ENCODE assay signal across 8 cellular contexts in the genomic region with DNA sequence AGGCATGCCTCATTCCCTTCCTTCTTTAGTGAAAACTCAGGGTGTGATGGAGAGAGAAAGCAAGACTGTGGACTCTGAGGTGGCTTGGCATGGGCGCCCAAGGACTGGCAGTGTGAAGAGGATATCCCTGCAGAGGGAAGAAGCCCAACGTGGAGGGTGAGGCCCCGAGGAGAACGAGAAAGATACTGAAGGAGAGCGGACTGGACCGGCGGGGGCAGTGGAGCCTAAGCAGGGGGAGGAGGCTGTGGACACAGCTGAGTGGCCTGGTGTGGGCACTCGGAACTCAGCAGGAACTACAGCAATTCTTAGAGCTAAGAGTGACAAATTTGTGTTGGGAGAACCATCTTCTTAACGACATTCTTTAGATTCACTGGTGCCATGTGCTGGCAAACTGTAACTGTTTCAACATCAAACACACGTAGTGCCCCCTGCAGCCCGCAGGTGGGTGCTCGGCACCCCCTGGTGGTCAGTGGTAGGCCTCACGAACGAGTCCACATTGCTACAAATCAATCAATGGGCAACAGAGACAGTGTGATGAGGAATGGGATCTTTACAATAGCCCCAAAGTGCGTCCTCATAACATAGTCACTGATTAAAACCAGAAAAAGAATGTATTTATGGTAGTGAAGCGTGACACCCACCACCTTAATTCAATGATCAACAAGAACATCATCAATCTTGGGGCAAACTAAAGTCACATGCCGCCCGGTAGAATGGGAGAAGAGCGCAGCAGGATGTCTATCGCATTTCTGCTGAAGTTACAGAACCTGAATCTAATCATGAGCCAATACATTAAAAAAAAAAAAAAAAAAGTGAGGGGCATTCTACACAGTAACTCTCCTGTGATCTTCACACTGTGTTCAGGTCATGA. TPM values are rescaled to one million over a fixed set of nuclear protein-coding genes. Genes with fewer than 3 reads are reported as not detected.
A peak's percentile ranks its signal among the peaks of the same experiment; 100 is the strongest.
DNase-seq lines count a peak whose midpoint lies in the region; ATAC-seq and TF ChIP-seq lines count a peak whose summit lies in the region.

No MANE protein-coding gene starts in this region.

- no peak overlapping the region for H3K9ac ChIP-seq in Loucy (ENCODE audit: low read depth, low read length, poor library complexity, severe bottlenecking)

- no peak for ATAC-seq in HG03175 (IDR thresholded peaks at IDR 0.05; ENCODE audit: unreplicated experiment)

- H3K4me3 Mint-ChIP-seq in activated T-cell treated with anti-CD3 and anti-CD28 coated beads, Interleukin-2, amount 50 U/mL, for 24 hours, result no peak overlapping the region

- H3K27me3 ChIP-seq in cardiac muscle cell, result peaks cover 3% of the 10 kb centered on the region
- H3K27me3 ChIP-seq in Loucy (ENCODE audit: insufficient read depth, low read length, poor library complexity, severe bottlenecking), result no peaks in the 10 kb centered on the region
- no peaks in the 10 kb centered on the region for H3K27me3 ChIP-seq in hepatocyte

- H3K9me2 ChIP-seq in Loucy (replicated peaks; ENCODE audit: low read depth, low read length), result no peaks in the 10 kb centered on the region
- H3K9me2 ChIP-seq in hepatocyte (replicated peaks; ENCODE audit: insufficient read depth), result no peaks in the 10 kb centered on the region

- no peak overlapping the region for H3K27ac ChIP-seq in cardiac muscle cell
- no peak overlapping the region for H3K27ac ChIP-seq in hepatocyte

- 62% methylated on average over 19 of the region's 20 CpGs for WGBS in hepatocyte (ENCODE audit: low lambda C conversion rate, missing lambda C conversion rate)

- no peaks in the 10 kb centered on the region for H3F3A ChIP-seq in Loucy (ENCODE audit: low read depth)

- DNase-seq in cardiac muscle cell (ENCODE audit: low read depth in 1 of 2, low spot score in 1 of 2) (peak; percentile 38 to 60), cardiac septum (ENCODE audit: low spot score) (no peak), hepatocyte (ENCODE audit: low spot score) (peak; percentile 26), SW 1271 (lab: John Stamatoyannopoulos, UW) (no peak)
- peak; percentile 49 for DNase-seq in activated T-cell treated with anti-CD3 and anti-CD28 coated beads, Interleukin-2, amount 50 U/mL, for 24 hours
- DNase-seq in stimulated activated CD8-positive, alpha-beta memory T cell treated with anti-CD3 and anti-CD28 coated beads, Interleukin-15, amount 100 ng/mL, for 48 hours (ENCODE audit: low read depth in 2 of 2), result peak; percentile 16 to 27

- no peaks in the 10 kb centered on the region for H3K9me3 Mint-ChIP-seq in activated T-cell treated with anti-CD3 and anti-CD28 coated beads, Interleukin-2, amount 50 U/mL, for 24 hours

- H3K36me3 Mint-ChIP-seq in activated T-cell treated with anti-CD3 and anti-CD28 coated beads, Interleukin-2, amount 50 U/mL, for 24 hours (ENCODE audit: low read depth), result no peaks in the 10 kb centered on the region

- H3K27me3 Mint-ChIP-seq in activated T-cell treated with anti-CD3 and anti-CD28 coated beads, Interleukin-2, amount 50 U/mL, for 24 hours, result no peaks in the 10 kb centered on the region

- H3K4me1 ChIP-seq in cardiac muscle cell (ENCODE audit: low read depth) (no peaks in the 10 kb centered on the region), Loucy (ENCODE audit: insufficient read depth, low read length, poor library complexity, severe bottlenecking) (no peaks in the 10 kb centered on the region), hepatocyte (ENCODE audit: insufficient read depth) (no peaks in the 10 kb centered on the region)

- no peaks in the 10 kb centered on the region for H4K20me1 ChIP-seq in Loucy (ENCODE audit: insufficient read depth, low read length, poor library complexity, severe bottlenecking)
- no peaks in the 10 kb centered on the region for H4K20me1 ChIP-seq in hepatocyte (ENCODE audit: insufficient read depth, poor library complexity, severe bottlenecking)

- H3K27ac Mint-ChIP-seq in activated T-cell treated with anti-CD3 and anti-CD28 coated beads, Interleukin-2, amount 50 U/mL, for 24 hours, result no peak overlapping the region

- TF ChIP-seq CTCF in cardiac muscle cell (IDR thresholded peaks at IDR 0.05; ENCODE audit: low read depth, low read length) (peak; percentile 69), Loucy (conservative IDR thresholded peaks at IDR 0.05; ENCODE audit: low read length) (peak; percentile 96), hepatocyte (IDR thresholded peaks at IDR 0.05; ENCODE audit: poor library complexity) (peak; percentile 33)

- H3K4me3 ChIP-seq in cardiac muscle cell, result no peak overlapping the region
- no peak overlapping the region for H3K4me3 ChIP-seq in Loucy (ENCODE audit: low read length, poor library complexity, severe bottlenecking)
- no peak overlapping the region for H3K4me3 ChIP-seq in hepatocyte

- H3K36me3 ChIP-seq in cardiac muscle cell (no peaks in the 10 kb centered on the region), Loucy (ENCODE audit: insufficient read depth, low read length) (no peaks in the 10 kb centered on the region), hepatocyte (replicated peaks; ENCODE audit: insufficient read depth, low read depth) (no peaks in the 10 kb centered on the region)

- no peaks in the 10 kb centered on the region for H3K4me1 Mint-ChIP-seq in activated T-cell treated with anti-CD3 and anti-CD28 coated beads, Interleukin-2, amount 50 U/mL, for 24 hours (ENCODE audit: low read depth)

- no peaks in the 10 kb centered on the region for H3K79me2 ChIP-seq in Loucy (ENCODE audit: insufficient read depth, low read length)
- H3K79me2 ChIP-seq in hepatocyte, result no peaks in the 10 kb centered on the region

- H3K4me2 ChIP-seq in Loucy (ENCODE audit: low read depth, low read length, poor library complexity, severe bottlenecking) (no peak overlapping the region), hepatocyte (no peak overlapping the region)

- H3K9me3 ChIP-seq in cardiac muscle cell (ENCODE audit: low read depth), result no peaks in the 10 kb centered on the region
- 0 out of 2 replicates have a peak, but pooled peaks cover 4% of the 10 kb centered on the region for H3K9me3 ChIP-seq in Loucy (ENCODE audit: insufficient read depth, low read depth, low read length)
- H3K9me3 ChIP-seq in hepatocyte (ENCODE audit: low read depth), result no peaks in the 10 kb centered on the region

- H2AFZ ChIP-seq in Loucy (ENCODE audit: low read length) (peak overlapping the region; percentile 68), hepatocyte (no peak overlapping the region)

- intact Hi-C loops in cardiac septum (cut with DNase I), result no loop called here

RNA-seq across cellular contexts. Expression of gene SFTPA1, which starts 2.0 kb away (rescaled TPM):
- not detected in 2 replicates for total RNA-seq in cardiac muscle cell
- polyA plus RNA-seq in cardiac muscle cell, result not detected in 2 replicates
- 0.19 TPM for total RNA-seq in cardiac septum
- not detected in 2 replicates for total RNA-seq in hepatocyte
- not detected in 2 replicates for polyA plus RNA-seq in hepatocyte

RNA-seq across cellular contexts. Expression of gene SFTPA2, which starts 48.5 kb away (rescaled TPM):
- total RNA-seq in cardiac muscle cell, result 0.45 TPM in 1 of 2 replicates, not detected in the other
- not detected in 2 replicates for polyA plus RNA-seq in cardiac muscle cell
- total RNA-seq in cardiac septum, result 0.11 TPM
- 0.28 TPM in 1 of 2 replicates, not detected in the other for total RNA-seq in hepatocyte
- not detected in 2 replicates for polyA plus RNA-seq in hepatocyte

Comparison
In these comparisons a context has a peak if more than half of its experiments do, and no peak if none do; other contexts are left out.
1. DNase-seq: peak in cardiac muscle cell (2 of 2), activated T-cell treated with anti-CD3 and anti-CD28 coated beads, Interleukin-2, amount 50 U/mL, for 24 hours (single experiment), hepatocyte (single experiment) and stimulated activated CD8-positive, alpha-beta memory T cell treated with anti-CD3 and anti-CD28 coated beads, Interleukin-15, amount 100 ng/mL, for 48 hours (2 of 2); none in cardiac septum (single experiment) and SW 1271 (0 of 2).
2. CTCF ChIP-seq: peak in every context shown above with its lines; median percentile 96 in Loucy; 69 in cardiac muscle cell; 33 in hepatocyte.